18 cellular contexts compared by ENCODE assay signal in genomic region chr5:149388498-149389190, GRCh38. TPM values are rescaled to one million over a fixed set of nuclear protein-coding genes. Genes with fewer than 3 reads are reported as not detected.
DNase-seq lines count a peak whose midpoint lies in the region; ATAC-seq and TF ChIP-seq lines count a peak whose summit lies in the region.
"Had no signal": no experiment of that assay in that cellular context is flagged by ENCODE, and none has a peak within 500 bp of the region (broad histone marks: within the 10 kb centered on the region; RNA-seq: fewer than 3 reads in every experiment).

No MANE protein-coding gene starts in this region.

- intact Hi-C loops in transverse colon (cut with DNase I; ENCODE audit: low total_unique reads), result no loop called here

- H3K27ac Mint-ChIP-seq in nephron, result peak overlapping the region; percentile 81 to 90 (median 86)
- H3K27ac Mint-ChIP-seq: activated naive CD8-positive, alpha-beta T cell; CD14-positive monocyte had no signal

- H3K9ac ChIP-seq in duodenal mucosa (ENCODE audit: low read depth in 1 of 2, low read length in 2 of 2), result no peak overlapping the region

- H3K27ac ChIP-seq in SJCRH30 (peak overlapping the region; percentile 67; the same call in 1 of the 2 replicates), duodenal mucosa (ENCODE audit: low read depth, low read length) (peak overlapping the region; percentile 22), transverse colon (peak overlapping the region; percentile 87 to 91 (median 88))
- H3K27ac ChIP-seq: SJSA1 had no signal

- TF ChIP-seq EP300 in transverse colon (IDR thresholded peaks at IDR 0.05; ENCODE audit: low read depth), result peak; percentile 76

- 31 to 73% methylated on average over 4 to 7 of the region's 7 CpGs for WGBS in transverse colon (ENCODE audit: low coverage in 1 of 2), 2 donors

- H3K4me3 ChIP-seq in SJCRH30 (no peak overlapping the region), duodenal mucosa (ENCODE audit: low read depth in 1 of 2, low read length in 2 of 2) (no peak overlapping the region), transverse colon (no peak overlapping the region)
- H3K4me3 ChIP-seq: SJSA1 had no signal

- no peaks in the 10 kb centered on the region for H3K9me3 Mint-ChIP-seq in nephron
- H3K9me3 Mint-ChIP-seq: activated T-cell treated with anti-CD3 and anti-CD28 coated beads, Interleukin-2, amount 50 U/mL, for 4 hours; CD14-positive monocyte; central memory CD8-positive, alpha-beta T cell had no signal

- H3K4me3 Mint-ChIP-seq in nephron, result no peak overlapping the region
- H3K4me3 Mint-ChIP-seq: activated naive CD8-positive, alpha-beta T cell; activated T-cell treated with anti-CD3 and anti-CD28 coated beads, Interleukin-2, amount 50 U/mL, for 4 hours; CD14-positive monocyte; central memory CD8-positive, alpha-beta T cell had no signal

- H3K9me3 ChIP-seq in SJCRH30 (replicated peaks) (no peaks in the 10 kb centered on the region), duodenal mucosa (ENCODE audit: control insufficient read depth in 1 of 2, low read length in 2 of 2) (no peaks in the 10 kb centered on the region), transverse colon (no peaks in the 10 kb centered on the region)
- H3K9me3 ChIP-seq: SJSA1 had no signal

- TF ChIP-seq CTCF in nephron (IDR thresholded peaks at IDR 0.05; ENCODE audit: unreplicated experiment in 3 of 3) (no peak), transverse colon (IDR thresholded peaks at IDR 0.05) (no peak)

- no peak for TF ChIP-seq POLR2A in transverse colon (IDR thresholded peaks at IDR 0.05)

- ATAC-seq in GM21576 (IDR thresholded peaks at IDR 0.05; ENCODE audit: unreplicated experiment), result no peak
- ATAC-seq: activated T-cell treated with anti-CD3 and anti-CD28 coated beads, Interleukin-2, amount 50 U/mL, for 4 hours had no signal

- DNase-seq in SJCRH30 (no peak), transverse colon (no peak), amniotic stem cell (lab: John Stamatoyannopoulos, UW) (no peak), NOMO-1 treated with dmso at 0.1 percent for 144 hours (lab: John Stamatoyannopoulos, UW; ENCODE audit: unreplicated experiment) (no peak)
- DNase-seq: activated T-cell treated with anti-CD3 and anti-CD28 coated beads, Interleukin-2, amount 50 U/mL, for 4 hours; mesendoderm; NCI-H146; NCI-H345; occipital lobe; stimulated activated naive CD4-positive, alpha-beta T cell treated with Interleukin-2 at 50 U/mL for 16 hours; T-helper 9 cell had no signal

- H3K4me1 Mint-ChIP-seq in nephron, result peaks cover 61% of the 10 kb centered on the region
- H3K4me1 Mint-ChIP-seq: CD14-positive monocyte; central memory CD8-positive, alpha-beta T cell had no signal

- H3K36me3 ChIP-seq in SJCRH30 (no peaks in the 10 kb centered on the region), duodenal mucosa (ENCODE audit: control insufficient read depth in 1 of 2, insufficient read depth in 2 of 2, low read length in 2 of 2) (no peaks in the 10 kb centered on the region), transverse colon (no peaks in the 10 kb centered on the region)
- H3K36me3 ChIP-seq: SJSA1 had no signal

- in situ Hi-C loops in transverse colon (cut with MboI; ENCODE audit: low pct_ligation_motif_present in 1 of 4, low pct_unique_long_range_greater_than_20kb in 1 of 4, low sequenced_read_pairs in 3 of 4), result loop anchor here in 1 of 4 donors (10.0 kb wide), 1 partner anchor 46 kb away; no protein-coding TSS in a partner anchor

- no peaks in the 10 kb centered on the region for H3K36me3 Mint-ChIP-seq in nephron (ENCODE audit: low read depth)
- H3K36me3 Mint-ChIP-seq: activated naive CD8-positive, alpha-beta T cell; CD14-positive monocyte had no signal

- peaks cover 5% of the 10 kb centered on the region for H3K27me3 Mint-ChIP-seq in nephron (ENCODE audit: low read depth)
- H3K27me3 Mint-ChIP-seq: activated naive CD8-positive, alpha-beta T cell; central memory CD8-positive, alpha-beta T cell had no signal

- no peaks in the 10 kb centered on the region for H3K27me3 ChIP-seq in SJCRH30
- no peaks in the 10 kb centered on the region for H3K27me3 ChIP-seq in duodenal mucosa (ENCODE audit: control insufficient read depth in 1 of 2, insufficient read depth in 2 of 2, low read length in 2 of 2)
- H3K27me3 ChIP-seq in transverse colon, result no peaks in the 10 kb centered on the region
- H3K27me3 ChIP-seq: SJSA1 had no signal

- H3K4me1 ChIP-seq in SJCRH30, result peaks cover 18% of the 10 kb centered on the region
- H3K4me1 ChIP-seq in duodenal mucosa (ENCODE audit: control insufficient read depth in 1 of 2, insufficient read depth in 2 of 2, low read length in 2 of 2), result peaks cover 0 to 7% of the 10 kb centered on the region in 2 donors
- H3K4me1 ChIP-seq in transverse colon, result peaks cover 14 to 40% (median 17%) of the 10 kb centered on the region in 4 donors

RNA-seq across cellular contexts. Expression of gene IL17B, which starts 9.6 kb away (rescaled TPM):
- 1.5 and 3.3 TPM in 2 replicates for total RNA-seq in SJCRH30 (2014; rRNA removed; shearing (Covaris generic))
- total RNA-seq in transverse colon, result not detected
- total RNA-seq: activated T-cell treated with anti-CD3 and anti-CD28 coated beads, Interleukin-2, amount 50 U/mL, for 4 hours; occipital lobe had no signal

RNA-seq across cellular contexts. Expression of gene PCYOX1L, which starts 30.8 kb away (rescaled TPM):
- 2.6 and 3.9 TPM in 2 replicates for total RNA-seq in SJCRH30 (2014; rRNA removed; shearing (Covaris generic))
- total RNA-seq in transverse colon, result 1 to 10 TPM in 3 of 4 donors, under 1 TPM in 1; 0.75 to 5.4 (median 2.8) TPM

RNA-seq across cellular contexts. Expression of gene GRPEL2, which starts 43.3 kb away (rescaled TPM):
- 28.3 and 35.4 TPM in 2 replicates for total RNA-seq in SJCRH30 (2014; rRNA removed; shearing (Covaris generic))
- total RNA-seq in transverse colon, result 10 to 100 TPM in 1 of 4 donors, 1 to 10 TPM in 3; 2.2 to 10.6 (median 6.4) TPM

Comparison
In these comparisons a context has a peak if more than half of its experiments do, and no peak if none do; other contexts are left out.
1. H3K27ac ChIP-seq: peak in every context shown above with its lines; median percentile 88 in transverse colon; 67 in SJCRH30; 22 in duodenal mucosa.